24 cellular contexts compared by ENCODE assay signal in the genomic region with DNA sequence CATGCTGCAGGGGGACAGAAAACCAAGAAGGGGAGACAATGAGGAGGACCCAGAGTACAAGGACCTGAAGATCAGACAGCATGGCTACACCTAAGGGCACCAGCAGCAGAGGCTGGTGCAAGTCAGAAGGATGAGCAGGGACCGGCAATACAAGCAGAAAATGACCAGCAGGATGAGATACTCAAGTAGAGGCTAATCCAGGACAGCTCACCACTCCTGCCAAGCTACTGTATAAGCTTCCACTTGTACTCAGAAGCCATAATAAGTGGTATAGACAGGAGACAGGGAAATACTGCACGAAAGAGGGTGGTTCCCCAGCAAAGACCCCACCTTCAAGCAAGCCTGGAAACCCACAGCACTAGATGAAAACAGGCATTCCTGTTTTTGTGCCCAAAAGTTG.
"Had no signal": no experiment of that assay in that cellular context is flagged by ENCODE, and none has a peak within 500 bp of the region (broad histone marks: within the 10 kb centered on the region; RNA-seq: fewer than 3 reads in every experiment).

No MANE protein-coding gene starts in this region.

- H3K4me2 ChIP-seq: PC-9 had no signal

- H3K4me1 Mint-ChIP-seq: central memory CD8-positive, alpha-beta T cell had no signal

- ATAC-seq: activated CD4-positive, CD25-positive, alpha-beta regulatory T cell treated with anti-CD3 and anti-CD28 coated beads, Interleukin-2, amount 50 U/mL, for 24 hours had no signal

- DNase-seq: activated CD4-positive, alpha-beta T cell treated with anti-CD3 and anti-CD28 coated beads for 48 hours; activated CD4-positive, alpha-beta T cell treated with anti-CD3 and anti-CD28 coated beads, Interleukin-2, amount 50 U/mL, for 48 hours; activated gamma-delta T cell treated with Interleukin-2 at 50 U/mL for 16 hours; activated naive CD4-positive, alpha-beta T cell treated with anti-CD3 and anti-CD28 coated beads, Interleukin-2, amount 10 ng/mL, durations not matched to agents 7 days and 5 days; activated naive CD8-positive, alpha-beta T cell treated with anti-CD3 and anti-CD28 coated beads for 36 hours; activated T-cell treated with anti-CD3 and anti-CD28 coated beads for 4 hours; activated T-cell treated with anti-CD3 and anti-CD28 coated beads, Interleukin-2, amount 50 U/mL, for 48 hours; aorta; KBM-7; MV-4-11; NCI-H1092 treated with DMSO at 0.1 percent for 48 hours; NCI-H1417 treated with DMSO at 0.1 percent for 48 hours; NCI-H1694; NCI-H2029; NCI-H345; NCI-H510A; NCI-H526 treated with DMSO at 0.1 percent for 48 hours; NCI-H82; PC-9; SHP77 treated with DMSO at 0.1 percent for 48 hours had no signal

- H3K4me3 ChIP-seq: PC-9 had no signal

- H3K27ac ChIP-seq: PC-9 had no signal

- H3K9me3 Mint-ChIP-seq: activated naive CD8-positive, alpha-beta T cell treated with anti-CD3 and anti-CD28 coated beads for 36 hours; activated T-helper 2 cell treated with anti-CD3 and anti-CD28 coated beads, Interferon-gamma antibody, Interleukin-2, Interleukin-4, amounts not matched to agents 10 μg/mL and 5 μg/mL and 100 μg/mL, durations not matched to agents 14 hours and 24 hours and 36 hours; central memory CD8-positive, alpha-beta T cell; T-helper 1 cell treated with Interleukin-12 subunit alpha and Interleukin-12 subunit beta and Interleukin-4 antibody, amounts not matched to agents 30 μg/mL and 1 μg/mL, for 36 hours had no signal

- H3K4me3 Mint-ChIP-seq: activated naive CD4-positive, alpha-beta T cell treated with anti-CD3 and anti-CD28 coated beads, Interleukin-2, amount 10 ng/mL, durations not matched to agents 7 days and 5 days; activated naive CD8-positive, alpha-beta T cell treated with anti-CD3 and anti-CD28 coated beads for 36 hours; central memory CD8-positive, alpha-beta T cell; T-helper 1 cell treated with Interleukin-12 subunit alpha and Interleukin-12 subunit beta and Interleukin-4 antibody, amounts not matched to agents 30 μg/mL and 1 μg/mL, for 36 hours had no signal

- H2AFZ ChIP-seq: PC-9 had no signal

- H3K27ac Mint-ChIP-seq: activated naive CD8-positive, alpha-beta T cell treated with anti-CD3 and anti-CD28 coated beads for 36 hours; activated T-helper 2 cell treated with anti-CD3 and anti-CD28 coated beads, Interferon-gamma antibody, Interleukin-2, Interleukin-4, amounts not matched to agents 10 μg/mL and 5 μg/mL and 100 μg/mL, durations not matched to agents 14 hours and 24 hours and 36 hours; T-helper 1 cell treated with Interleukin-12 subunit alpha and Interleukin-12 subunit beta and Interleukin-4 antibody, amounts not matched to agents 30 μg/mL and 1 μg/mL, for 36 hours had no signal

- H3K36me3 Mint-ChIP-seq: activated naive CD4-positive, alpha-beta T cell treated with anti-CD3 and anti-CD28 coated beads, Interleukin-2, amount 10 ng/mL, durations not matched to agents 7 days and 5 days; activated naive CD8-positive, alpha-beta T cell treated with anti-CD3 and anti-CD28 coated beads for 36 hours had no signal
